Comparison of ENCODE assay signal across 8 cellular contexts in the genomic region with DNA sequence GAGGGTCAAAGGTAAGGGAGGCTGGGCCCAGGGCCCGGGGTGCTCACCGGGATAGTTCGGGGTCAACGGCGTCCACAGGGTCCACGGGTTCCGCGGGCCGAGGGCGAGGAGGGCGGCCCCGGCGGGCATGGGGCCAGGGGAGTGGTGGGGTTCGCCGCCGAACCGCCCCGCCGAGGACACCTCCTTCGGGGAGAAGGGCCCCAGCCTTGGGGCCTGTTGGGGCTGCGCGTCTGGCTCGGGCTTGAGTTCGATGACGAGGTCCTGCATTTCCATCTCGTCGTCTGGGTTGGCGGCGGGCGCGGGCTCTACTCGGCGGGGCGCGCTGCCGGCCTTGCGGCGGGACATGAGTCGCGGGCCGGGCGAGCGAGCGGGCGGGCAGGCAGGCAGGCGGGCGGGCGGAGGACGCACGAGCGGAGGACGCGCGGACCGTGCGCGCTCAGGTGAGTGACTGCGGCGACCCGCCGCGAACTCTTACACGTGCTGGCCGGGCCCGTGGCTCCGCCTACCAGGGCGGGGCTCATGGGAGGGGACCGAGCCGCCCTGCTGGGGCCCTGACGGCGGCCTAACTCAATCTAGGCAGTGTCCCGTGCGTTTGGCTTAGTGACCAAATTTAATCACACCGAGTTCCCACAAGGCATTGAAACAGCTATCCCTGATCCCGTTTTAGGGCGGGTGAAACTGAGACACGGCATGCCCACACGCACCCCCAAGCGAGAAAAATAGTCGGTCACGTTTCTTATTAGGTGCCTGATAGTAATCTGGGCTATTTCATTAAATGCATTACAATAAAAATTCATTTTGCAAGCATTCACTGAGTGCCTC. TPM values are rescaled to one million over a fixed set of nuclear protein-coding genes. Genes with fewer than 3 reads are reported as not detected.
DNase-seq lines count a peak whose midpoint lies in the region; ATAC-seq, FAIRE-seq and TF ChIP-seq lines count a peak whose summit lies in the region.

A gene (minus strand): TSS at position 450 of the 822 bp plus-strand sequence. CDS start 105 bp downstream, at position 345.

- peak; percentile 69 to 79 (median 74) for DNase-seq in CD4-positive, alpha-beta memory T cell
- DNase-seq in HTR-8/SVneo (ENCODE audit: insufficient read length, low spot score) (peak; percentile 76), Right ventricle myocardium superior (peak; percentile 86), psoas muscle (peak; percentile 77 to 88), uterus (peak in 1 of 2 donors; percentile 51)
- peak; percentile 67 for DNase-seq in activated gamma-delta T cell treated with anti-CD3 and anti-CD28 coated beads, Interleukin-2, amount 50 U/mL, for 16 hours (ENCODE audit: low read depth)

- H3K27me3 Mint-ChIP-seq in CD4-positive, alpha-beta memory T cell = no peaks in the 10 kb centered on the region

- 2 to 4% (median 3%) methylated on average over 37 to 81 of the region's 81 CpGs for WGBS in psoas muscle, 3 donors

- H3K4me3 Mint-ChIP-seq in CD4-positive, alpha-beta memory T cell = peak within 1 kb of the TSS; percentile 77 to 91 (median 80)

- H3K27ac Mint-ChIP-seq in CD4-positive, alpha-beta memory T cell = peak within 1 kb of the TSS; percentile 82 to 91 (median 85)

- H3K4me1 ChIP-seq in CD4-positive, alpha-beta memory T cell (ENCODE audit: insufficient read depth, low read length) = peaks cover 51% of the 10 kb centered on the region
- H3K4me1 ChIP-seq in psoas muscle (peaks cover 24% of the 10 kb centered on the region), uterus (peaks cover 0 to 4% of the 10 kb centered on the region in 2 donors)

- H3K9me3 Mint-ChIP-seq in CD4-positive, alpha-beta memory T cell = no peaks in the 10 kb centered on the region

- peaks cover 0 to 13% of the 10 kb centered on the region in 2 donors for H3K36me3 Mint-ChIP-seq in CD4-positive, alpha-beta memory T cell

- intact Hi-C loops in CD4-positive, alpha-beta memory T cell (cut with micrococcal nuclease) = loop anchor here (1.0 to 10.0 kb wide), 3 partner anchors 17 to 121 kb away; a partner anchor contains a TSS
- intact Hi-C loops in Right ventricle myocardium superior (cut with DNase I) (no loop called here), psoas muscle (cut with DNase I) (no loop called here), uterus (cut with DNase I; ENCODE audit: low total_unique reads) (no loop called here)

- POLR2A ChIA-PET in CD4-positive, alpha-beta memory T cell (lab: Charles Lee; ENCODE audit: partially characterized antibody) = interaction anchor here (0.6 to 8.4 kb wide), 3 partner anchors 15 to 102 kb away, joined by 3 to 106 read pairs (median 6); a partner anchor contains a TSS

- H3K36me3 ChIP-seq in CD4-positive, alpha-beta memory T cell (ENCODE audit: insufficient read depth, low read length) = no peaks in the 10 kb centered on the region
- H3K36me3 ChIP-seq in psoas muscle (ENCODE audit: insufficient read depth in 1 of 2, low read depth in 1 of 2) (peaks cover 0 to 18% of the 10 kb centered on the region in 2 donors), uterus (no peaks in the 10 kb centered on the region)

- TF ChIP-seq POLR2A in Raji (IDR thresholded peaks at IDR 0.05; ENCODE audit: insufficient read depth, low read depth, low read length) = peak; percentile 97
- TF ChIP-seq POLR2A in uterus (IDR thresholded peaks at IDR 0.05) = peak in 1 of 2 donors; percentile 38

- no peaks in the 10 kb centered on the region for H3K9me3 ChIP-seq in CD4-positive, alpha-beta memory T cell (ENCODE audit: control insufficient read depth in 1 of 2, low read length in 2 of 2)
- no peaks in the 10 kb centered on the region for H3K9me3 ChIP-seq in psoas muscle
- no peaks in the 10 kb centered on the region for H3K9me3 ChIP-seq in uterus

- no peak for TF ChIP-seq CTCF in psoas muscle (IDR thresholded peaks at IDR 0.05)
- no peak for TF ChIP-seq CTCF in uterus (IDR thresholded peaks at IDR 0.05)

- peaks cover 19 to 49% (median 36%) of the 10 kb centered on the region in 4 donors for H3K4me1 Mint-ChIP-seq in CD4-positive, alpha-beta memory T cell

- no peak for FAIRE-seq in HTR-8/SVneo (lab: Jason Lieb, UNC)

- CTCF ChIA-PET in CD4-positive, alpha-beta memory T cell (lab: Charles Lee; ENCODE audit: partially characterized antibody) = interaction anchor here (1.7 kb wide), 1 partner anchor 49 kb away, joined by 5 read pairs; no protein-coding TSS in a partner anchor

- H3K27ac ChIP-seq in CD4-positive, alpha-beta memory T cell (ENCODE audit: low read depth, low read length) = peak within 1 kb of the TSS; percentile 56
- H3K27ac ChIP-seq in psoas muscle (peak within 1 kb of the TSS; percentile 41), uterus (no peak within 1 kb of the TSS)

- peak within 1 kb of the TSS; percentile 24 to 60 for H3K4me3 ChIP-seq in CD4-positive, alpha-beta memory T cell (ENCODE audit: low read length in 2 of 2)
- H3K4me3 ChIP-seq in psoas muscle (peak within 1 kb of the TSS; percentile 67), uterus (peak within 1 kb of the TSS; percentile 17 to 22)

- ATAC-seq in GM19351 (IDR thresholded peaks at IDR 0.05; ENCODE audit: unreplicated experiment) (peak; percentile 52), Right ventricle myocardium superior (ENCODE audit: poor library complexity) (peak; percentile 73), psoas muscle (peak; percentile 62 to 78 (median 72))

- no peaks in the 10 kb centered on the region for H3K27me3 ChIP-seq in CD4-positive, alpha-beta memory T cell (ENCODE audit: insufficient read depth, low read length)
- H3K27me3 ChIP-seq in psoas muscle (ENCODE audit: insufficient read depth in 3 of 3, low read length in 2 of 3) (no peaks in the 10 kb centered on the region), uterus (no peaks in the 10 kb centered on the region)

RNA-seq across cellular contexts. Expression of the gene that starts here (rescaled TPM):
- 1 to 10 TPM; 1.7 to 1.9 TPM for total RNA-seq in CD4-positive, alpha-beta memory T cell
- polyA plus RNA-seq in CD4-positive, alpha-beta memory T cell = 1 to 10 TPM in 1 of 2 donors, under 1 TPM in 1; 0.98 to 3.2 TPM
- total RNA-seq in Right ventricle myocardium superior (0.32 TPM), psoas muscle (under 1 TPM in 3 of 4 donors, not detected in 1; 0.34 to 0.73 (median 0.36) TPM), uterus (under 1 TPM in 1 of 4 donors, not detected in 3; 0.27 TPM)
- polyA plus RNA-seq in psoas muscle = under 1 TPM; 0.22 to 0.62 (median 0.44) TPM

Comparison
In these comparisons a context has a peak if more than half of its experiments do, and no peak if none do; other contexts are left out.
1. Peak in DNase-seq and ATAC-seq in Right ventricle myocardium superior; RNA of the gene not detected or under 1 TPM.
2. Peak in DNase-seq, ATAC-seq, H3K4me3 ChIP-seq and H3K27ac ChIP-seq in psoas muscle; RNA of the gene not detected or under 1 TPM.